Comparison of ENCODE assay signal across 24 cellular contexts in genomic region chr1:50852889-50853288, GRCh38.
A peak's percentile ranks its signal among the peaks of the same experiment; 100 is the strongest.
DNase-seq lines count a peak whose midpoint lies in the region; ATAC-seq, FAIRE-seq and TF ChIP-seq lines count a peak whose summit lies in the region.
"Had no signal": no experiment of that assay in that cellular context is flagged by ENCODE, and none has a peak within 500 bp of the region (broad histone marks: within the 10 kb centered on the region; RNA-seq: fewer than 3 reads in every experiment).

No MANE protein-coding gene starts in this region.

- H3K36me3 ChIP-seq in kidney (ENCODE audit: control insufficient read depth in 1 of 2, insufficient read depth in 2 of 2, low read length in 2 of 2): no peaks in the 10 kb centered on the region
- H3K36me3 ChIP-seq: prostate gland had no signal

- ATAC-seq in HG02759 (IDR thresholded peaks at IDR 0.05; ENCODE audit: unreplicated experiment): no peak
- ATAC-seq: activated T-helper 17 cell treated with anti-CD3 and anti-CD28 coated beads, Interleukin-2, amount 50 U/mL, for 72 hours; Panc1 had no signal

- H3K9me3 Mint-ChIP-seq in type B pancreatic cell: no peaks in the 10 kb centered on the region
- H3K9me3 Mint-ChIP-seq: activated T-helper 17 cell treated with anti-CD3 and anti-CD28 coated beads, Interleukin-2, amount 50 U/mL, for 72 hours had no signal

- FAIRE-seq in kidney (lab: Jason Lieb, UNC): no peak
- FAIRE-seq in D721Med (lab: Jason Lieb, UNC): no peak
- FAIRE-seq in HTR-8/SVneo (lab: Jason Lieb, UNC): no peak
- FAIRE-seq: astrocyte had no signal

- no peaks in the 10 kb centered on the region for H3K4me1 Mint-ChIP-seq in type B pancreatic cell (ENCODE audit: unreplicated experiment)

- no peak for TF ChIP-seq CTCF in kidney (IDR thresholded peaks at IDR 0.05; ENCODE audit: borderline replicate concordance, extremely low read depth, insufficient read depth)
- TF ChIP-seq CTCF in type B pancreatic cell (conservative IDR thresholded peaks at IDR 0.05): no peak
- no peak for TF ChIP-seq CTCF in D721Med (IDR thresholded peaks at IDR 0.05; ENCODE audit: insufficient read depth, missing control alignments)

- H3K4me3 ChIP-seq in kidney (ENCODE audit: low read length in 2 of 2): peak overlapping the region; percentile 1 to 33
- H3K4me3 ChIP-seq: prostate gland, testis had no signal

- H3K9me3 ChIP-seq in kidney (ENCODE audit: control insufficient read depth in 1 of 2, low read length in 2 of 2): no peaks in the 10 kb centered on the region
- H3K9me3 ChIP-seq: prostate gland, testis had no signal

- peak; percentile 39 for DNase-seq in NCI-H1092 treated with DMSO at 0.1 percent for 48 hours (lab: John Stamatoyannopoulos, UW)
- no peak for DNase-seq in NCI-H1092 (lab: John Stamatoyannopoulos, UW)
- DNase-seq in NCI-H748 treated with DMSO at 0.1 percent for 48 hours (lab: John Stamatoyannopoulos, UW): peak; percentile 78
- DNase-seq in kidney: no peak
- DNase-seq in type B pancreatic cell (ENCODE audit: extremely low spot score, unreplicated experiment): no peak
- DNase-seq in D721Med (ENCODE audit: insufficient read length, low spot score): no peak
- no peak for DNase-seq in HTR-8/SVneo (ENCODE audit: insufficient read length, low spot score)
- DNase-seq: activated CD4-positive, alpha-beta T cell treated with anti-CD3 and anti-CD28 coated beads, Interleukin-2, amount 50 U/mL, for 1 hour; AML-193; CD8-positive, alpha-beta memory T cell; central memory CD4-positive, alpha-beta T cell; DMS79 treated with DMSO at 0.1 percent for 48 hours; immature natural killer cell; NCI-H2171; T-helper 2 cell; testis had no signal

- peaks cover 4% of the 10 kb centered on the region for H3K36me3 Mint-ChIP-seq in type B pancreatic cell

- no peak overlapping the region for H3K9ac ChIP-seq in kidney (ENCODE audit: low read length in 2 of 2)

- peak overlapping the region; percentile 7 for H3K27ac Mint-ChIP-seq in type B pancreatic cell
- H3K27ac Mint-ChIP-seq: activated naive CD8-positive, alpha-beta T cell; activated T-helper 17 cell treated with anti-CD3 and anti-CD28 coated beads, Interleukin-2, amount 50 U/mL, for 72 hours had no signal

- no peak overlapping the region for H3K4me3 Mint-ChIP-seq in type B pancreatic cell
- H3K4me3 Mint-ChIP-seq: activated naive CD8-positive, alpha-beta T cell; activated T-helper 17 cell treated with anti-CD3 and anti-CD28 coated beads, Interleukin-2, amount 50 U/mL, for 72 hours; CD8-positive, alpha-beta memory T cell; immature natural killer cell had no signal

- no peak overlapping the region for H3K27ac ChIP-seq in kidney (ENCODE audit: low read depth in 2 of 2, low read length in 2 of 2)
- H3K27ac ChIP-seq: 22Rv1, epithelial cell of prostate, prostate gland, testis had no signal

- peaks cover 0 to 11% of the 10 kb centered on the region in 2 donors for H3K4me1 ChIP-seq in kidney (ENCODE audit: control insufficient read depth in 1 of 2, insufficient read depth in 1 of 2, low read depth in 1 of 2, low read length in 2 of 2)
- H3K4me1 ChIP-seq: prostate gland, testis had no signal

- intact Hi-C loops in kidney (cut with DNase I): no loop called here

- no peaks in the 10 kb centered on the region for H3K27me3 Mint-ChIP-seq in type B pancreatic cell
- H3K27me3 Mint-ChIP-seq: activated naive CD8-positive, alpha-beta T cell; activated T-helper 17 cell treated with anti-CD3 and anti-CD28 coated beads, Interleukin-2, amount 50 U/mL, for 72 hours; CD8-positive, alpha-beta memory T cell had no signal

Comparison
In these comparisons a context has a peak if more than half of its experiments do, and no peak if none do; other contexts are left out.
1. DNase-seq: peak in NCI-H1092 treated with DMSO at 0.1 percent for 48 hours (single experiment) and NCI-H748 treated with DMSO at 0.1 percent for 48 hours (single experiment); none in NCI-H1092 (single experiment), kidney (single experiment), type B pancreatic cell (single experiment), D721Med (single experiment) and HTR-8/SVneo (single experiment).